In genomic region chr12:47417960-47418359, GRCh38 we compare ENCODE assay signal across 28 cellular contexts.
DNase-seq lines count a peak whose midpoint lies in the region; ATAC-seq, FAIRE-seq and TF ChIP-seq lines count a peak whose summit lies in the region.
"Had no signal": no experiment of that assay in that cellular context is flagged by ENCODE, and none has a peak within 500 bp of the region (broad histone marks: within the 10 kb centered on the region; RNA-seq: fewer than 3 reads in every experiment).

No MANE protein-coding gene starts in this region.

- H3K4me2 ChIP-seq in keratinocyte (ENCODE audit: control insufficient read depth, extremely low read depth, insufficient read depth, low read depth, low read length) = no peak overlapping the region
- H3K4me2 ChIP-seq: A549, BLaER1 had no signal

- no peak overlapping the region for H3K9ac ChIP-seq in keratinocyte (ENCODE audit: control insufficient read depth, extremely low read depth, insufficient read depth, low read length)
- H3K9ac ChIP-seq: BLaER1 had no signal

- no peaks in the 10 kb centered on the region for H3K9me3 ChIP-seq in keratinocyte (ENCODE audit: control insufficient read depth, low read depth, low read length)
- H3K9me3 ChIP-seq: A549, BE2C, BLaER1 had no signal

- peak overlapping the region; percentile 29 for H3K27ac Mint-ChIP-seq in activated CD4-positive, alpha-beta T cell treated with anti-CD3 and anti-CD28 coated beads for 36 hours
- peak overlapping the region; percentile 69 for H3K27ac Mint-ChIP-seq in activated T-helper 17 cell treated with anti-CD3 and anti-CD28 coated beads, Interleukin-2, amount 50 U/mL, for 72 hours
- no peak overlapping the region for H3K27ac Mint-ChIP-seq in stimulated activated memory B cell treated with anti-CD40 and anti-IgM and Interleukin-4, amounts not matched to agents 10 μg/mL and 1 μg/mL and 100 μg/mL, for 72 hours
- H3K27ac Mint-ChIP-seq: CD14-positive monocyte; CD4-positive, alpha-beta memory T cell; CD4-positive, CD25-positive, alpha-beta regulatory T cell had no signal

- peaks cover 6% of the 10 kb centered on the region for H3K4me1 ChIP-seq in keratinocyte (ENCODE audit: control insufficient read depth, extremely low read depth, insufficient read depth, low read length)
- H3K4me1 ChIP-seq: A549, BE2C, BLaER1 had no signal

- peaks cover 3% of the 10 kb centered on the region for H3K9me3 Mint-ChIP-seq in activated CD4-positive, alpha-beta T cell treated with anti-CD3 and anti-CD28 coated beads for 36 hours (ENCODE audit: low read depth)
- peaks cover 5% of the 10 kb centered on the region for H3K9me3 Mint-ChIP-seq in activated T-helper 17 cell treated with anti-CD3 and anti-CD28 coated beads, Interleukin-2, amount 50 U/mL, for 72 hours
- no peaks in the 10 kb centered on the region for H3K9me3 Mint-ChIP-seq in stimulated activated memory B cell treated with anti-CD40 and anti-IgM and Interleukin-4, amounts not matched to agents 10 μg/mL and 1 μg/mL and 100 μg/mL, for 72 hours
- H3K9me3 Mint-ChIP-seq: CD8-positive, alpha-beta memory T cell had no signal

- POLR2A ChIA-PET in activated CD4-positive, alpha-beta T cell treated with anti-CD3 and anti-CD28 coated beads for 36 hours (lab: Charles Lee) = interaction anchor here (1.9 kb wide), 1 partner anchor 22 kb away, joined by 5 read pairs; no protein-coding TSS in a partner anchor

- no peaks in the 10 kb centered on the region for H4K20me1 ChIP-seq in keratinocyte (ENCODE audit: control insufficient read depth, extremely low read depth, insufficient read depth, low read length)
- H4K20me1 ChIP-seq: BLaER1 had no signal

- CTCF ChIA-PET in activated CD4-positive, alpha-beta T cell treated with anti-CD3 and anti-CD28 coated beads for 36 hours (lab: Charles Lee) = interaction anchor here (3.3 kb wide), 1 partner anchor 8 kb away, joined by 15 read pairs; no protein-coding TSS in a partner anchor

- TF ChIP-seq CTCF in keratinocyte (optimal IDR thresholded peaks at IDR 0.05 in 1 of 3, IDR thresholded peaks at IDR 0.05 in 1 of 3, conservative IDR thresholded peaks at IDR 0.05 in 1 of 3; ENCODE audit: extremely low read depth in 1 of 3, insufficient read depth in 2 of 3, low read length in 3 of 3) = no peak

- no peak overlapping the region for H2AFZ ChIP-seq in keratinocyte (ENCODE audit: control insufficient read depth, low read length)

- H3K36me3 ChIP-seq in keratinocyte (ENCODE audit: control insufficient read depth in 2 of 2, extremely low read depth in 1 of 2, insufficient read depth in 2 of 2, low read length in 2 of 2) = no peaks in the 10 kb centered on the region
- H3K36me3 ChIP-seq: BE2C, BLaER1 had no signal

- no peak for ATAC-seq in activated CD4-positive, alpha-beta T cell treated with anti-CD3 and anti-CD28 coated beads for 36 hours
- no peak for ATAC-seq in activated T-helper 17 cell treated with anti-CD3 and anti-CD28 coated beads, Interleukin-2, amount 50 U/mL, for 72 hours (replicated peaks)
- ATAC-seq in GM21723 (IDR thresholded peaks at IDR 0.05; ENCODE audit: unreplicated experiment) (no peak), GM21717 (IDR thresholded peaks at IDR 0.05; ENCODE audit: unreplicated experiment) (no peak)
- no peak for ATAC-seq in stimulated activated memory B cell treated with anti-CD40 and anti-IgM and Interleukin-4, amounts not matched to agents 10 μg/mL and 1 μg/mL and 100 μg/mL, for 72 hours
- ATAC-seq: A549, GM12878 had no signal

- no peaks in the 10 kb centered on the region for H3K27me3 ChIP-seq in keratinocyte (ENCODE audit: control insufficient read depth, extremely low read depth, insufficient read depth, low read length)
- H3K27me3 ChIP-seq: BLaER1 had no signal

- no peaks in the 10 kb centered on the region for H3K9me1 ChIP-seq in keratinocyte (ENCODE audit: control insufficient read depth, extremely low read depth, insufficient read depth, low read length)

- H3K27me3 Mint-ChIP-seq in activated CD4-positive, alpha-beta T cell treated with anti-CD3 and anti-CD28 coated beads for 36 hours = no peaks in the 10 kb centered on the region
- no peaks in the 10 kb centered on the region for H3K27me3 Mint-ChIP-seq in activated T-helper 17 cell treated with anti-CD3 and anti-CD28 coated beads, Interleukin-2, amount 50 U/mL, for 72 hours
- H3K27me3 Mint-ChIP-seq in stimulated activated memory B cell treated with anti-CD40 and anti-IgM and Interleukin-4, amounts not matched to agents 10 μg/mL and 1 μg/mL and 100 μg/mL, for 72 hours = no peaks in the 10 kb centered on the region
- H3K27me3 Mint-ChIP-seq: CD4-positive, alpha-beta memory T cell; CD4-positive, CD25-positive, alpha-beta regulatory T cell had no signal

- no peak overlapping the region for H3K4me3 Mint-ChIP-seq in activated CD4-positive, alpha-beta T cell treated with anti-CD3 and anti-CD28 coated beads for 36 hours
- no peak overlapping the region for H3K4me3 Mint-ChIP-seq in activated T-helper 17 cell treated with anti-CD3 and anti-CD28 coated beads, Interleukin-2, amount 50 U/mL, for 72 hours
- no peak overlapping the region for H3K4me3 Mint-ChIP-seq in stimulated activated memory B cell treated with anti-CD40 and anti-IgM and Interleukin-4, amounts not matched to agents 10 μg/mL and 1 μg/mL and 100 μg/mL, for 72 hours
- H3K4me3 Mint-ChIP-seq: CD14-positive monocyte; CD4-positive, CD25-positive, alpha-beta regulatory T cell; CD8-positive, alpha-beta memory T cell had no signal

- no peak overlapping the region for H3K4me3 ChIP-seq in keratinocyte (ENCODE audit: control insufficient read depth in 2 of 3, extremely low read depth in 1 of 3, insufficient read depth in 2 of 3, low read depth in 1 of 3, low read length in 3 of 3)
- H3K4me3 ChIP-seq: A549, BLaER1, GM12878 had no signal

- peak; percentile 26 for FAIRE-seq in keratinocyte (lab: Jason Lieb, UNC)
- FAIRE-seq: A549, GM12878, GM12892, GM18507 had no signal

- H3K4me1 Mint-ChIP-seq in activated CD4-positive, alpha-beta T cell treated with anti-CD3 and anti-CD28 coated beads for 36 hours = peaks cover 67% of the 10 kb centered on the region
- H3K4me1 Mint-ChIP-seq in activated T-helper 17 cell treated with anti-CD3 and anti-CD28 coated beads, Interleukin-2, amount 50 U/mL, for 72 hours = peaks cover 52% of the 10 kb centered on the region
- peaks cover 12% of the 10 kb centered on the region for H3K4me1 Mint-ChIP-seq in stimulated activated memory B cell treated with anti-CD40 and anti-IgM and Interleukin-4, amounts not matched to agents 10 μg/mL and 1 μg/mL and 100 μg/mL, for 72 hours
- H3K4me1 Mint-ChIP-seq: CD14-positive monocyte had no signal

- H3K36me3 Mint-ChIP-seq in activated CD4-positive, alpha-beta T cell treated with anti-CD3 and anti-CD28 coated beads for 36 hours (ENCODE audit: low read depth) = peaks cover 5% of the 10 kb centered on the region
- H3K36me3 Mint-ChIP-seq in activated T-helper 17 cell treated with anti-CD3 and anti-CD28 coated beads, Interleukin-2, amount 50 U/mL, for 72 hours (ENCODE audit: low read depth) = peaks cover 60% of the 10 kb centered on the region
- H3K36me3 Mint-ChIP-seq in stimulated activated memory B cell treated with anti-CD40 and anti-IgM and Interleukin-4, amounts not matched to agents 10 μg/mL and 1 μg/mL and 100 μg/mL, for 72 hours = no peaks in the 10 kb centered on the region
- H3K36me3 Mint-ChIP-seq: CD14-positive monocyte had no signal

- no peaks in the 10 kb centered on the region for H3K79me2 ChIP-seq in keratinocyte (ENCODE audit: control insufficient read depth, insufficient read depth, low read length)

- intact Hi-C loops in activated CD4-positive, alpha-beta T cell treated with anti-CD3 and anti-CD28 coated beads for 36 hours (cut with DNase I, micrococcal nuclease) = loop anchor here (2.0 to 5.0 kb wide), 3 partner anchors 141 to 333 kb away; no protein-coding TSS in a partner anchor

- DNase-seq in activated CD4-positive, alpha-beta T cell treated with anti-CD3 and anti-CD28 coated beads for 36 hours = no peak
- DNase-seq in activated CD4-positive, alpha-beta T cell treated with anti-CD3 and anti-CD28 coated beads for 4 hours = no peak
- DNase-seq in keratinocyte (ENCODE audit: low read depth, low spot score) = no peak
- DNase-seq in retina = peak; percentile 65
- DNase-seq: ACHN; BE2C; C1 segment of cervical spinal cord; CD4-positive, alpha-beta memory T cell; CD4-positive, CD25-positive, alpha-beta regulatory T cell; CD8-positive, alpha-beta memory T cell; COR-L47; DMS153; DMS53; DMS79; DND-41; EL; GDM1 had no signal

- dilution Hi-C loops in keratinocyte (cut with MboI; ENCODE audit: extremely low pct_ligation_motif_present, low sequenced_read_pairs) = no loop called here

- H3K27ac ChIP-seq in keratinocyte (ENCODE audit: control insufficient read depth, insufficient read depth, low read length) = no peak overlapping the region
- H3K27ac ChIP-seq: 22Rv1, A549, BLaER1 had no signal
